31 cellular contexts compared by ENCODE assay signal in genomic region chr18:51833850-51834249, GRCh38.
"Had no signal": no experiment of that assay in that cellular context is flagged by ENCODE, and none has a peak within 500 bp of the region (broad histone marks: within the 10 kb centered on the region; RNA-seq: fewer than 3 reads in every experiment).

No MANE protein-coding gene starts in this region.

- FAIRE-seq: endometrium, endothelial cell of umbilical vein, frontal cortex had no signal

- H3K4me1 ChIP-seq: adrenal gland, ascending aorta, breast epithelium, colonic mucosa, heart left ventricle had no signal

- H3K9me3 ChIP-seq: adrenal gland, ascending aorta, colonic mucosa, heart left ventricle had no signal

- ATAC-seq: activated CD4-positive, alpha-beta T cell treated with anti-CD3 and anti-CD28 coated beads for 36 hours; activated CD4-positive, CD25-positive, alpha-beta regulatory T cell treated with anti-CD3 and anti-CD28 coated beads, Interleukin-2, amount 50 U/mL, for 24 hours; activated CD8-positive, alpha-beta memory T cell treated with anti-CD3 and anti-CD28 coated beads, Interleukin-2, amount 10 ng/mL, durations not matched to agents 7 days and 5 days; activated CD8-positive, alpha-beta T cell treated with anti-CD3 and anti-CD28 coated beads, Interleukin-2, amount 10 ng/mL, durations not matched to agents 7 days and 5 days; activated naive CD8-positive, alpha-beta T cell treated with anti-CD3 and anti-CD28 coated beads, Interleukin-2, amount 50 U/mL, for 24 hours; heart left ventricle had no signal

- H3K36me3 ChIP-seq: adrenal gland, ascending aorta, breast epithelium, cardiac muscle cell, colonic mucosa, heart left ventricle, WERI-Rb-1 had no signal

- H3K4me3 ChIP-seq: adrenal gland, ascending aorta, breast epithelium, cardiac muscle cell, colonic mucosa, heart left ventricle had no signal

- DNase-seq: activated B cell treated with CpG ODN at 0.5 μM for 24 hours; activated CD4-positive, alpha-beta memory T cell treated with anti-CD3 and anti-CD28 coated beads for 36 hours; activated CD4-positive, alpha-beta T cell treated with anti-CD3 and anti-CD28 coated beads for 36 hours; activated CD4-positive, alpha-beta T cell treated with anti-CD3 and anti-CD28 coated beads, Interleukin-2, amount 10 ng/mL, durations not matched to agents 24 days and 14 days; activated CD8-positive, alpha-beta memory T cell treated with anti-CD3 and anti-CD28 coated beads, Interleukin-2, amount 10 ng/mL, durations not matched to agents 7 days and 5 days; activated CD8-positive, alpha-beta memory T cell treated with anti-CD3 and anti-CD28 coated beads, Interleukin-2, amount 50 U/mL, for 4 hours; activated CD8-positive, alpha-beta T cell treated with anti-CD3 and anti-CD28 coated beads, Interleukin-2, amount 10 ng/mL, durations not matched to agents 7 days and 5 days; activated effector memory CD4-positive, alpha-beta T cell treated with anti-CD3 and anti-CD28 coated beads, Interleukin-2, amount 50 U/mL, for 16 hours; activated naive CD4-positive, alpha-beta T cell treated with anti-CD3 and anti-CD28 coated beads for 36 hours; activated naive CD8-positive, alpha-beta T cell treated with anti-CD3 and anti-CD28 coated beads for 36 hours; activated naive CD8-positive, alpha-beta T cell treated with anti-CD3 and anti-CD28 coated beads, Interleukin-2, amount 50 U/mL, for 24 hours; activated T-cell treated with anti-CD3 and anti-CD28 coated beads, Interleukin-2, amount 50 U/mL, for 1 hour; activated T-cell treated with anti-CD3 and anti-CD28 coated beads, Interleukin-2, amount 50 U/mL, for 48 hours; adrenal gland; central memory CD4-positive, alpha-beta T cell; cerebellar nuclear complex; colonic mucosa; effector CD8-positive, alpha-beta T cell; foreskin fibroblast; glutamatergic neuron; heart left ventricle; T1000; WERI-Rb-1 had no signal

- H3K27ac ChIP-seq: adrenal gland, ascending aorta, breast epithelium, cardiac muscle cell, colonic mucosa, epithelial cell of prostate, heart left ventricle, WERI-Rb-1 had no signal

- H3K27me3 ChIP-seq: adrenal gland, ascending aorta, breast epithelium, cardiac muscle cell, colonic mucosa, heart left ventricle had no signal
